Comparison of ENCODE assay signal across 12 cellular contexts in genomic region chr18:4639628-4640310, GRCh38.
DNase-seq lines count a peak whose midpoint lies in the region; ATAC-seq and TF ChIP-seq lines count a peak whose summit lies in the region.
"Had no signal": no experiment of that assay in that cellular context is flagged by ENCODE, and none has a peak within 500 bp of the region (broad histone marks: within the 10 kb centered on the region; RNA-seq: fewer than 3 reads in every experiment).

No MANE protein-coding gene starts in this region.

- no peaks in the 10 kb centered on the region for H3K27me3 Mint-ChIP-seq in brain
- H3K27me3 Mint-ChIP-seq: memory B cell had no signal

- no peaks in the 10 kb centered on the region for H3K36me3 ChIP-seq in upper lobe of right lung
- H3K36me3 ChIP-seq: gastroesophageal sphincter had no signal

- intact Hi-C loops in upper lobe of right lung (cut with DNase I) = no loop called here

- peaks cover 0 to 10% (median 0%) of the 10 kb centered on the region in 5 experiments for H3K9me3 Mint-ChIP-seq in brain

- no peak overlapping the region for H3K27ac ChIP-seq in upper lobe of right lung
- H3K27ac ChIP-seq: gastroesophageal sphincter had no signal

- peak; percentile 96 for ATAC-seq in GM18861 (IDR thresholded peaks at IDR 0.05; ENCODE audit: unreplicated experiment)
- peak; percentile 92 for ATAC-seq in GM21619 (IDR thresholded peaks at IDR 0.05; ENCODE audit: unreplicated experiment)
- ATAC-seq in HG03159 (IDR thresholded peaks at IDR 0.05; ENCODE audit: unreplicated experiment) = peak; percentile 89
- ATAC-seq in upper lobe of right lung = no peak
- ATAC-seq: gastroesophageal sphincter had no signal

- no peak for TF ChIP-seq CTCF in brain (conservative IDR thresholded peaks at IDR 0.05)
- no peak for TF ChIP-seq CTCF in upper lobe of right lung (IDR thresholded peaks at IDR 0.05)

- H3K27ac Mint-ChIP-seq in brain = peak overlapping the region in 3 of 5 experiments; percentile 41 to 71 (median 51)
- H3K27ac Mint-ChIP-seq: memory B cell had no signal

- no peak overlapping the region for H3K4me3 ChIP-seq in upper lobe of right lung
- H3K4me3 ChIP-seq: gastroesophageal sphincter had no signal

- H3K36me3 Mint-ChIP-seq in brain = no peaks in the 10 kb centered on the region
- H3K36me3 Mint-ChIP-seq: memory B cell had no signal

- H3K4me1 Mint-ChIP-seq in brain = peaks cover 55% of the 10 kb centered on the region
- H3K4me1 Mint-ChIP-seq: memory B cell had no signal

- H3K27me3 ChIP-seq in upper lobe of right lung = no peaks in the 10 kb centered on the region
- H3K27me3 ChIP-seq: gastroesophageal sphincter had no signal

- H3K9me3 ChIP-seq in upper lobe of right lung = no peaks in the 10 kb centered on the region
- H3K9me3 ChIP-seq: gastroesophageal sphincter had no signal

- DNase-seq in GDM1 (lab: John Stamatoyannopoulos, UW) = no peak
- no peak for DNase-seq in AG08396 (ENCODE audit: low spot score)
- no peak for DNase-seq in upper lobe of right lung
- DNase-seq in CD1c-positive myeloid dendritic cell (ENCODE audit: extremely low spot score) = no peak
- DNase-seq: activated effector memory CD4-positive, alpha-beta T cell treated with Interleukin-2 at 50 U/mL for 16 hours; DMS153 had no signal

- peak overlapping the region in 1 of 5 experiments; percentile 22 for H3K4me3 Mint-ChIP-seq in brain
- H3K4me3 Mint-ChIP-seq: memory B cell had no signal

- H3K4me1 ChIP-seq in upper lobe of right lung = no peaks in the 10 kb centered on the region
- H3K4me1 ChIP-seq: gastroesophageal sphincter had no signal
